Comparison of ENCODE assay signal across 9 cellular contexts in genomic region chr2:186575302-186575701, GRCh38. TPM values are rescaled to one million over a fixed set of nuclear protein-coding genes. Genes with fewer than 3 reads are reported as not detected.
DNase-seq lines count a peak whose midpoint lies in the region; ATAC-seq and TF ChIP-seq lines count a peak whose summit lies in the region.
"Had no signal": no experiment of that assay in that cellular context is flagged by ENCODE, and none has a peak within 500 bp of the region (broad histone marks: within the 10 kb centered on the region; RNA-seq: fewer than 3 reads in every experiment).

No MANE protein-coding gene starts in this region.

- peaks cover 0 to 6% of the 10 kb centered on the region in 2 donors for H3K27me3 Mint-ChIP-seq in effector memory CD8-positive, alpha-beta T cell

- H3K4me1 Mint-ChIP-seq in effector memory CD8-positive, alpha-beta T cell (ENCODE audit: low read depth in 2 of 2) = no peaks in the 10 kb centered on the region
- H3K4me1 Mint-ChIP-seq: natural killer cell had no signal

- H3K9me3 Mint-ChIP-seq in effector memory CD8-positive, alpha-beta T cell = no peaks in the 10 kb centered on the region
- H3K9me3 Mint-ChIP-seq: natural killer cell had no signal

- ATAC-seq in effector memory CD8-positive, alpha-beta T cell (replicated peaks) = no peak

- no peak overlapping the region for H3K27ac Mint-ChIP-seq in effector memory CD8-positive, alpha-beta T cell
- H3K27ac Mint-ChIP-seq: natural killer cell had no signal

- no peak for TF ChIP-seq CTCF in HFF-Myc (IDR thresholded peaks at IDR 0.05; ENCODE audit: low read depth, low read length, missing control alignments)

- no peaks in the 10 kb centered on the region for H3K36me3 Mint-ChIP-seq in effector memory CD8-positive, alpha-beta T cell (ENCODE audit: insufficient read depth)
- H3K36me3 Mint-ChIP-seq: natural killer cell had no signal

- H3K4me3 ChIP-seq in HFF-Myc (replicated peaks; ENCODE audit: low read depth, low read length) = no peak overlapping the region

- no peak overlapping the region for H3K4me3 Mint-ChIP-seq in effector memory CD8-positive, alpha-beta T cell
- H3K4me3 Mint-ChIP-seq: natural killer cell had no signal

- peak; percentile 51 for DNase-seq in DMS 273 (lab: John Stamatoyannopoulos, UW; ENCODE audit: unreplicated experiment)
- DNase-seq in HFF-Myc (ENCODE audit: extremely low read depth, low read depth) = peak; percentile 97
- peak; percentile 15 for DNase-seq in OCI-M2 (lab: John Stamatoyannopoulos, UW; ENCODE audit: unreplicated experiment)
- DNase-seq in epidermal melanocyte (ENCODE audit: insufficient read length, low spot score) = peak; percentile 57
- DNase-seq in occipital lobe (lab: John Stamatoyannopoulos, UW) = peak; percentile 17
- DNase-seq in COLO668 (lab: John Stamatoyannopoulos, UW; ENCODE audit: unreplicated experiment) = no peak
- DNase-seq in effector memory CD8-positive, alpha-beta T cell = no peak
- no peak for DNase-seq in NCI-H1694 (lab: John Stamatoyannopoulos, UW)
- DNase-seq: natural killer cell had no signal

RNA-seq across cellular contexts. Expression of gene ITGAV, which starts 14.6 kb away (rescaled TPM):
- 73.2 TPM for total RNA-seq in occipital lobe

Comparison
In these comparisons a context has a peak if more than half of its experiments do, and no peak if none do; other contexts are left out.
1. DNase-seq: peak in DMS 273 (single experiment), HFF-Myc (single experiment), OCI-M2 (single experiment), epidermal melanocyte (single experiment) and occipital lobe (single experiment); none in COLO668 (single experiment), effector memory CD8-positive, alpha-beta T cell (0 of 3) and NCI-H1694 (single experiment).